In genomic region chr18:44060197-44060596, GRCh38 we compare ENCODE assay signal across 29 cellular contexts.
"Had no signal": no experiment of that assay in that cellular context is flagged by ENCODE, and none has a peak within 500 bp of the region (broad histone marks: within the 10 kb centered on the region; RNA-seq: fewer than 3 reads in every experiment).

No MANE protein-coding gene starts in this region.

- H3K4me1 Mint-ChIP-seq: activated CD4-positive, alpha-beta memory T cell treated with anti-CD3 and anti-CD28 coated beads, Interleukin-2, amount 10 ng/mL, durations not matched to agents 7 days and 5 days; activated CD4-positive, alpha-beta T cell treated with anti-CD3 and anti-CD28 coated beads for 36 hours; activated CD4-positive, alpha-beta T cell treated with anti-CD3 and anti-CD28 coated beads, Interleukin-2, amount 10 ng/mL, durations not matched to agents 7 days and 5 days; activated naive CD4-positive, alpha-beta T cell treated with anti-CD3 and anti-CD28 coated beads, Interleukin-2, amount 10 ng/mL, durations not matched to agents 7 days and 5 days; activated naive CD8-positive, alpha-beta T cell treated with anti-CD3 and anti-CD28 coated beads, Interleukin-2, amount 10 ng/mL, durations not matched to agents 7 days and 5 days had no signal

- DNase-seq: activated CD4-positive, alpha-beta memory T cell treated with anti-CD3 and anti-CD28 coated beads, Interleukin-2, amount 10 ng/mL, durations not matched to agents 7 days and 5 days; activated CD4-positive, alpha-beta T cell treated with anti-CD3 and anti-CD28 coated beads for 36 hours; activated CD4-positive, alpha-beta T cell treated with anti-CD3 and anti-CD28 coated beads, Interleukin-2, amount 10 ng/mL, durations not matched to agents 7 days and 5 days; activated CD4-positive, alpha-beta T cell treated with anti-CD3 and anti-CD28 coated beads, Interleukin-2, amount 50 U/mL, for 4 hours; activated CD4-positive, CD25-positive, alpha-beta regulatory T cell; activated CD4-positive, CD25-positive, alpha-beta regulatory T cell treated with anti-CD3 and anti-CD28 coated beads, Interleukin-2, amount 50 U/mL, for 72 hours; activated CD8-positive, alpha-beta memory T cell treated with anti-CD3 and anti-CD28 coated beads, Interleukin-2, amount 50 U/mL, for 48 hours; activated gamma-delta T cell; activated naive CD4-positive, alpha-beta T cell; activated naive CD4-positive, alpha-beta T cell treated with anti-CD3 and anti-CD28 coated beads, Interleukin-2, amount 10 ng/mL, durations not matched to agents 7 days and 5 days; activated naive CD8-positive, alpha-beta T cell treated with anti-CD3 and anti-CD28 coated beads, Interleukin-2, amount 10 ng/mL, durations not matched to agents 7 days and 5 days; activated T-cell treated with anti-CD3 and anti-CD28 coated beads for 4 hours; activated T-cell treated with anti-CD3 and anti-CD28 coated beads, Interleukin-2, amount 50 U/mL, for 24 hours; activated T-cell treated with anti-CD3 and anti-CD28 coated beads, Interleukin-2, amount 50 U/mL, for 72 hours; central memory CD4-positive, alpha-beta T cell; cerebellar nuclear complex; colonic mucosa; effector CD8-positive, alpha-beta T cell; esophagus squamous epithelium; foreskin melanocyte; T-helper 2 cell had no signal

- H3K9me3 ChIP-seq: ascending aorta, breast epithelium, colonic mucosa, esophagus squamous epithelium had no signal

- H3K4me3 ChIP-seq: ascending aorta, breast epithelium, cardiac muscle cell, colonic mucosa, esophagus squamous epithelium had no signal

- H3K36me3 Mint-ChIP-seq: activated naive CD4-positive, alpha-beta T cell treated with anti-CD3 and anti-CD28 coated beads, Interleukin-2, amount 10 ng/mL, durations not matched to agents 7 days and 5 days; activated naive CD4-positive, alpha-beta T cell treated with anti-CD3 and anti-CD28 coated beads, Interleukin-2, amount 50 U/mL, for 72 hours; activated naive CD8-positive, alpha-beta T cell treated with anti-CD3 and anti-CD28 coated beads, Interleukin-2, amount 10 ng/mL, durations not matched to agents 7 days and 5 days; brain had no signal

- FAIRE-seq: endometrium, endothelial cell of umbilical vein had no signal

- H3K27me3 ChIP-seq: ascending aorta, breast epithelium, cardiac muscle cell, colonic mucosa, esophagus squamous epithelium had no signal

- H3K27ac Mint-ChIP-seq: activated CD4-positive, alpha-beta memory T cell treated with anti-CD3 and anti-CD28 coated beads, Interleukin-2, amount 10 ng/mL, durations not matched to agents 7 days and 5 days; activated CD4-positive, alpha-beta T cell treated with anti-CD3 and anti-CD28 coated beads for 36 hours; activated CD4-positive, alpha-beta T cell treated with anti-CD3 and anti-CD28 coated beads, Interleukin-2, amount 10 ng/mL, durations not matched to agents 7 days and 5 days; activated naive CD4-positive, alpha-beta T cell treated with anti-CD3 and anti-CD28 coated beads, Interleukin-2, amount 10 ng/mL, durations not matched to agents 7 days and 5 days; activated naive CD4-positive, alpha-beta T cell treated with anti-CD3 and anti-CD28 coated beads, Interleukin-2, amount 50 U/mL, for 72 hours; activated naive CD8-positive, alpha-beta T cell treated with anti-CD3 and anti-CD28 coated beads, Interleukin-2, amount 10 ng/mL, durations not matched to agents 7 days and 5 days; activated T-cell treated with anti-CD3 and anti-CD28 coated beads, Interleukin-2, amount 50 U/mL, for 24 hours; activated T-cell treated with anti-CD3 and anti-CD28 coated beads, Interleukin-2, amount 50 U/mL, for 72 hours; brain had no signal

- H3K4me3 Mint-ChIP-seq: activated CD4-positive, alpha-beta memory T cell treated with anti-CD3 and anti-CD28 coated beads, Interleukin-2, amount 10 ng/mL, durations not matched to agents 7 days and 5 days; activated CD4-positive, alpha-beta T cell treated with anti-CD3 and anti-CD28 coated beads for 36 hours; activated CD4-positive, alpha-beta T cell treated with anti-CD3 and anti-CD28 coated beads, Interleukin-2, amount 10 ng/mL, durations not matched to agents 7 days and 5 days; activated naive CD4-positive, alpha-beta T cell treated with anti-CD3 and anti-CD28 coated beads, Interleukin-2, amount 10 ng/mL, durations not matched to agents 7 days and 5 days; activated naive CD8-positive, alpha-beta T cell treated with anti-CD3 and anti-CD28 coated beads, Interleukin-2, amount 10 ng/mL, durations not matched to agents 7 days and 5 days; activated T-cell treated with anti-CD3 and anti-CD28 coated beads, Interleukin-2, amount 50 U/mL, for 24 hours; activated T-cell treated with anti-CD3 and anti-CD28 coated beads, Interleukin-2, amount 50 U/mL, for 72 hours; brain had no signal

- ATAC-seq: activated CD4-positive, alpha-beta T cell treated with anti-CD3 and anti-CD28 coated beads for 36 hours; activated naive CD4-positive, alpha-beta T cell treated with anti-CD3 and anti-CD28 coated beads, Interleukin-2, amount 50 U/mL, for 72 hours; activated T-cell treated with anti-CD3 and anti-CD28 coated beads, Interleukin-2, amount 50 U/mL, for 72 hours had no signal

- H3K9me3 Mint-ChIP-seq: activated CD4-positive, alpha-beta memory T cell treated with anti-CD3 and anti-CD28 coated beads, Interleukin-2, amount 10 ng/mL, durations not matched to agents 7 days and 5 days; activated CD4-positive, alpha-beta T cell treated with anti-CD3 and anti-CD28 coated beads, Interleukin-2, amount 10 ng/mL, durations not matched to agents 7 days and 5 days had no signal

- H3K36me3 ChIP-seq: ascending aorta, breast epithelium, cardiac muscle cell, colonic mucosa, esophagus squamous epithelium had no signal

- H3K27me3 Mint-ChIP-seq: activated CD4-positive, alpha-beta memory T cell treated with anti-CD3 and anti-CD28 coated beads, Interleukin-2, amount 10 ng/mL, durations not matched to agents 7 days and 5 days; activated CD4-positive, alpha-beta T cell treated with anti-CD3 and anti-CD28 coated beads for 36 hours; activated CD4-positive, alpha-beta T cell treated with anti-CD3 and anti-CD28 coated beads, Interleukin-2, amount 10 ng/mL, durations not matched to agents 7 days and 5 days; activated naive CD4-positive, alpha-beta T cell treated with anti-CD3 and anti-CD28 coated beads, Interleukin-2, amount 10 ng/mL, durations not matched to agents 7 days and 5 days; activated naive CD8-positive, alpha-beta T cell treated with anti-CD3 and anti-CD28 coated beads, Interleukin-2, amount 10 ng/mL, durations not matched to agents 7 days and 5 days; activated T-cell treated with anti-CD3 and anti-CD28 coated beads, Interleukin-2, amount 50 U/mL, for 24 hours; brain had no signal

- H3K4me1 ChIP-seq: ascending aorta, breast epithelium, colonic mucosa, esophagus squamous epithelium had no signal

- H3K27ac ChIP-seq: ascending aorta, breast epithelium, cardiac muscle cell, colonic mucosa, epithelial cell of prostate, esophagus squamous epithelium had no signal
